In genomic region chr19:12778020-12778904, GRCh38 we compare ENCODE assay signal across 8 cellular contexts. TPM values are rescaled to one million over a fixed set of nuclear protein-coding genes. Genes with fewer than 3 reads are reported as not detected.
DNase-seq lines count a peak whose midpoint lies in the region; ATAC-seq and TF ChIP-seq lines count a peak whose summit lies in the region.

No MANE protein-coding gene starts in this region.

- DNase-seq in AG04450 (ENCODE audit: low read depth, low spot score) = no peak
- DNase-seq in NCI-H226 = peak; percentile 76
- peak; percentile 32 for DNase-seq in activated T-helper 1 cell treated with anti-CD3 and anti-CD28 coated beads, Interleukin-12 subunit alpha, Interleukin-12 subunit beta, Interleukin-2, Interleukin-4 antibody, amounts not matched to agents 30 ng/mL and 10 ng/mL and 1 ng/mL, durations not matched to agents 14 hours and 24 hours and 36 hours (ENCODE audit: low spot score)
- DNase-seq in fibroblast of peridontal ligament (ENCODE audit: extremely low read depth) = peak; percentile 73
- DNase-seq in natural killer cell treated with Interleukin-12 subunit alpha and Interleukin-12 subunit beta and Interleukin-15 and Interleukin-18, amount 100 ng/mL, for 72 hours (ENCODE audit: low spot score) = peak; percentile 76
- DNase-seq in uterus = peak; percentile 72 to 76
- no peak for DNase-seq in putamen (ENCODE audit: low spot score)

- H3K4me3 Mint-ChIP-seq in activated T-helper 1 cell treated with anti-CD3 and anti-CD28 coated beads, Interleukin-12 subunit alpha, Interleukin-12 subunit beta, Interleukin-2, Interleukin-4 antibody, amounts not matched to agents 30 ng/mL and 10 ng/mL and 1 ng/mL, durations not matched to agents 14 hours and 24 hours and 36 hours = peak overlapping the region; percentile 86
- H3K4me3 Mint-ChIP-seq in natural killer cell treated with Interleukin-12 subunit alpha and Interleukin-12 subunit beta and Interleukin-15 and Interleukin-18, amount 100 ng/mL, for 72 hours = peak overlapping the region; percentile 92

- H3K4me1 ChIP-seq in uterus = peaks cover 0 to 12% of the 10 kb centered on the region in 2 donors

- peak overlapping the region; percentile 98 for H3K27ac ChIP-seq in AG04450 (ENCODE audit: low read depth, low read length)
- peak overlapping the region; percentile 88 to 89 for H3K27ac ChIP-seq in uterus

- peak; percentile 63 for TF ChIP-seq POLR2A in GM15510 (IDR thresholded peaks at IDR 0.05; ENCODE audit: borderline replicate concordance, extremely low read depth, insufficient read length)
- peak in 1 of 2 donors; percentile 31 for TF ChIP-seq POLR2A in uterus (IDR thresholded peaks at IDR 0.05)

- no peaks in the 10 kb centered on the region for H3K36me3 ChIP-seq in uterus

- H3K27me3 ChIP-seq in AG04450 (ENCODE audit: control insufficient read depth, insufficient read depth, low read length) (no peaks in the 10 kb centered on the region), uterus (no peaks in the 10 kb centered on the region)

- H3K4me1 Mint-ChIP-seq in activated T-helper 1 cell treated with anti-CD3 and anti-CD28 coated beads, Interleukin-12 subunit alpha, Interleukin-12 subunit beta, Interleukin-2, Interleukin-4 antibody, amounts not matched to agents 30 ng/mL and 10 ng/mL and 1 ng/mL, durations not matched to agents 14 hours and 24 hours and 36 hours (ENCODE audit: low read depth) = peaks cover 44% of the 10 kb centered on the region
- peaks cover 29 to 30% of the 10 kb centered on the region in 2 donors for H3K4me1 Mint-ChIP-seq in natural killer cell treated with Interleukin-12 subunit alpha and Interleukin-12 subunit beta and Interleukin-15 and Interleukin-18, amount 100 ng/mL, for 72 hours (ENCODE audit: low read depth in 2 of 2)

- POLR2A ChIA-PET in AG04450 (lab: Yijun Ruan, JAX) = interaction anchor here (0.6 to 2.9 kb wide), 7 partner anchors 11 to 164 kb away, joined by 3 to 157 read pairs (median 14); partner anchors contain the start of genes FBXW9 and JUNB

- peak overlapping the region; percentile 68 for H3K4me3 ChIP-seq in AG04450 (ENCODE audit: low read depth, low read length)
- peak overlapping the region; percentile 43 to 48 for H3K4me3 ChIP-seq in uterus

- intact Hi-C loops in activated T-helper 1 cell treated with anti-CD3 and anti-CD28 coated beads, Interleukin-12 subunit alpha, Interleukin-12 subunit beta, Interleukin-2, Interleukin-4 antibody, amounts not matched to agents 30 ng/mL and 10 ng/mL and 1 ng/mL, durations not matched to agents 14 hours and 24 hours and 36 hours (cut with micrococcal nuclease) = loop anchor here (1.0 to 5.0 kb wide), 2 partner anchors 11 to 56 kb away; partner anchors contain the start of gene TNPO2
- intact Hi-C loops in uterus (cut with DNase I; ENCODE audit: low total_unique reads) = no loop called here

- no peaks in the 10 kb centered on the region for H3K9me3 Mint-ChIP-seq in activated T-helper 1 cell treated with anti-CD3 and anti-CD28 coated beads, Interleukin-12 subunit alpha, Interleukin-12 subunit beta, Interleukin-2, Interleukin-4 antibody, amounts not matched to agents 30 ng/mL and 10 ng/mL and 1 ng/mL, durations not matched to agents 14 hours and 24 hours and 36 hours
- H3K9me3 Mint-ChIP-seq in natural killer cell treated with Interleukin-12 subunit alpha and Interleukin-12 subunit beta and Interleukin-15 and Interleukin-18, amount 100 ng/mL, for 72 hours = no peaks in the 10 kb centered on the region

- no peaks in the 10 kb centered on the region for H3K36me3 Mint-ChIP-seq in activated T-helper 1 cell treated with anti-CD3 and anti-CD28 coated beads, Interleukin-12 subunit alpha, Interleukin-12 subunit beta, Interleukin-2, Interleukin-4 antibody, amounts not matched to agents 30 ng/mL and 10 ng/mL and 1 ng/mL, durations not matched to agents 14 hours and 24 hours and 36 hours (ENCODE audit: low read depth)
- no peaks in the 10 kb centered on the region for H3K36me3 Mint-ChIP-seq in natural killer cell treated with Interleukin-12 subunit alpha and Interleukin-12 subunit beta and Interleukin-15 and Interleukin-18, amount 100 ng/mL, for 72 hours

- no peak for TF ChIP-seq CTCF in AG04450 (IDR thresholded peaks at IDR 0.05; ENCODE audit: low read depth, low read length)
- TF ChIP-seq CTCF in uterus (IDR thresholded peaks at IDR 0.05) = no peak

- CTCF ChIA-PET in AG04450 (lab: Charles Lee) = interaction anchor here (0.5 to 7.5 kb wide), 10 partner anchors 9 to 70 kb away, joined by 3 to 92 read pairs (median 5); partner anchors contain the start of gene JUNB

- peaks cover 3% of the 10 kb centered on the region; the same call in 1 of the 2 replicates for H3K9me3 ChIP-seq in AG04450 (ENCODE audit: control insufficient read depth, insufficient read depth, low read length)
- no peaks in the 10 kb centered on the region for H3K9me3 ChIP-seq in uterus

- peak overlapping the region; percentile 86 for H3K27ac Mint-ChIP-seq in activated T-helper 1 cell treated with anti-CD3 and anti-CD28 coated beads, Interleukin-12 subunit alpha, Interleukin-12 subunit beta, Interleukin-2, Interleukin-4 antibody, amounts not matched to agents 30 ng/mL and 10 ng/mL and 1 ng/mL, durations not matched to agents 14 hours and 24 hours and 36 hours
- H3K27ac Mint-ChIP-seq in natural killer cell treated with Interleukin-12 subunit alpha and Interleukin-12 subunit beta and Interleukin-15 and Interleukin-18, amount 100 ng/mL, for 72 hours = peak overlapping the region; percentile 82 to 92

- H3K27me3 Mint-ChIP-seq in activated T-helper 1 cell treated with anti-CD3 and anti-CD28 coated beads, Interleukin-12 subunit alpha, Interleukin-12 subunit beta, Interleukin-2, Interleukin-4 antibody, amounts not matched to agents 30 ng/mL and 10 ng/mL and 1 ng/mL, durations not matched to agents 14 hours and 24 hours and 36 hours (ENCODE audit: insufficient read depth) = no peaks in the 10 kb centered on the region
- no peaks in the 10 kb centered on the region for H3K27me3 Mint-ChIP-seq in natural killer cell treated with Interleukin-12 subunit alpha and Interleukin-12 subunit beta and Interleukin-15 and Interleukin-18, amount 100 ng/mL, for 72 hours

- ATAC-seq in natural killer cell treated with Interleukin-12 subunit alpha and Interleukin-12 subunit beta and Interleukin-15 and Interleukin-18, amount 100 ng/mL, for 72 hours = no peak

RNA-seq across cellular contexts. Expression of gene HOOK2, which starts 2.9 kb away (rescaled TPM):
- polyA plus RNA-seq in AG04450 (2011; rRNA removed) = 5.5 and 6.4 TPM in 2 replicates
- 4.7 and 5.7 TPM in 2 replicates for polyA minus RNA-seq in AG04450 (2011; rRNA and poly(A)+ RNA removed)
- 13.3 and 15.7 TPM in 2 replicates for total RNA-seq in activated T-helper 1 cell treated with anti-CD3 and anti-CD28 coated beads, Interleukin-12 subunit alpha, Interleukin-12 subunit beta, Interleukin-2, Interleukin-4 antibody, amounts not matched to agents 30 ng/mL and 10 ng/mL and 1 ng/mL, durations not matched to agents 14 hours and 24 hours and 36 hours
- 10 to 100 TPM; 19.5 to 20.7 TPM for total RNA-seq in natural killer cell treated with Interleukin-12 subunit alpha and Interleukin-12 subunit beta and Interleukin-15 and Interleukin-18, amount 100 ng/mL, for 72 hours
- total RNA-seq in uterus = 10 to 100 TPM in 2 of 4 donors, 1 to 10 TPM in 1, under 1 TPM in 1; 0.59 to 37.5 (median 14.0) TPM

RNA-seq across cellular contexts. Expression of gene JUNB, which starts 13.0 kb away (rescaled TPM):
- 24.1 and 44.3 TPM in 2 replicates for polyA plus RNA-seq in AG04450 (2011; rRNA removed)
- 15.7 and 16.4 TPM in 2 replicates for polyA minus RNA-seq in AG04450 (2011; rRNA and poly(A)+ RNA removed)
- 311 and 312 TPM in 2 replicates for total RNA-seq in activated T-helper 1 cell treated with anti-CD3 and anti-CD28 coated beads, Interleukin-12 subunit alpha, Interleukin-12 subunit beta, Interleukin-2, Interleukin-4 antibody, amounts not matched to agents 30 ng/mL and 10 ng/mL and 1 ng/mL, durations not matched to agents 14 hours and 24 hours and 36 hours
- total RNA-seq in natural killer cell treated with Interleukin-12 subunit alpha and Interleukin-12 subunit beta and Interleukin-15 and Interleukin-18, amount 100 ng/mL, for 72 hours = 100 to 1,000 TPM; 252 to 329 TPM
- total RNA-seq in uterus = 100 to 1,000 TPM in 1 of 4 donors, 10 to 100 TPM in 3; 47.4 to 417 (median 81.5) TPM

RNA-seq across cellular contexts. Expression of gene PRDX2, which starts 23.3 kb away (rescaled TPM):
- 187 and 237 TPM in 2 replicates for polyA plus RNA-seq in AG04450 (2011; rRNA removed)
- 146 and 200 TPM in 2 replicates for polyA minus RNA-seq in AG04450 (2011; rRNA and poly(A)+ RNA removed)
- total RNA-seq in activated T-helper 1 cell treated with anti-CD3 and anti-CD28 coated beads, Interleukin-12 subunit alpha, Interleukin-12 subunit beta, Interleukin-2, Interleukin-4 antibody, amounts not matched to agents 30 ng/mL and 10 ng/mL and 1 ng/mL, durations not matched to agents 14 hours and 24 hours and 36 hours = 277 and 280 TPM in 2 replicates
- 100 to 1,000 TPM; 150 to 226 TPM for total RNA-seq in natural killer cell treated with Interleukin-12 subunit alpha and Interleukin-12 subunit beta and Interleukin-15 and Interleukin-18, amount 100 ng/mL, for 72 hours
- 100 to 1,000 TPM; 148 to 178 (median 163) TPM for total RNA-seq in uterus

RNA-seq across cellular contexts. Expression of gene THSD8, which starts 23.6 kb away (rescaled TPM):
- 1.6 and 2.4 TPM in 2 replicates for polyA plus RNA-seq in AG04450 (2011; rRNA removed)
- 0.74 TPM in 1 of 2 replicates, not detected in the other for polyA minus RNA-seq in AG04450 (2011; rRNA and poly(A)+ RNA removed)
- 28.0 and 28.1 TPM in 2 replicates for total RNA-seq in activated T-helper 1 cell treated with anti-CD3 and anti-CD28 coated beads, Interleukin-12 subunit alpha, Interleukin-12 subunit beta, Interleukin-2, Interleukin-4 antibody, amounts not matched to agents 30 ng/mL and 10 ng/mL and 1 ng/mL, durations not matched to agents 14 hours and 24 hours and 36 hours
- 10 to 100 TPM in 1 of 2 donors, 1 to 10 TPM in 1; 8.7 to 19.5 TPM for total RNA-seq in natural killer cell treated with Interleukin-12 subunit alpha and Interleukin-12 subunit beta and Interleukin-15 and Interleukin-18, amount 100 ng/mL, for 72 hours
- 1 to 10 TPM in 1 of 4 donors, not detected in 3; 4.1 TPM for total RNA-seq in uterus

RNA-seq across cellular contexts. Expression of gene BEST2, which starts 26.7 kb away (rescaled TPM):
- not detected in 2 replicates for polyA plus RNA-seq in AG04450 (2011; rRNA removed)
- polyA minus RNA-seq in AG04450 (2011; rRNA and poly(A)+ RNA removed) = not detected in 2 replicates
- 0.12 TPM in 1 of 2 replicates, not detected in the other for total RNA-seq in activated T-helper 1 cell treated with anti-CD3 and anti-CD28 coated beads, Interleukin-12 subunit alpha, Interleukin-12 subunit beta, Interleukin-2, Interleukin-4 antibody, amounts not matched to agents 30 ng/mL and 10 ng/mL and 1 ng/mL, durations not matched to agents 14 hours and 24 hours and 36 hours
- not detected for total RNA-seq in natural killer cell treated with Interleukin-12 subunit alpha and Interleukin-12 subunit beta and Interleukin-15 and Interleukin-18, amount 100 ng/mL, for 72 hours
- total RNA-seq in uterus = under 1 TPM in 2 of 4 donors, not detected in 2; 0.14 to 0.29 TPM

Comparison
In these comparisons a context has a peak if more than half of its experiments do, and no peak if none do; other contexts are left out.
1. DNase-seq: peak in NCI-H226 (single experiment), activated T-helper 1 cell treated with anti-CD3 and anti-CD28 coated beads, Interleukin-12 subunit alpha, Interleukin-12 subunit beta, Interleukin-2, Interleukin-4 antibody, amounts not matched to agents 30 ng/mL and 10 ng/mL and 1 ng/mL, durations not matched to agents 14 hours and 24 hours and 36 hours (single experiment), fibroblast of peridontal ligament (single experiment), natural killer cell treated with Interleukin-12 subunit alpha and Interleukin-12 subunit beta and Interleukin-15 and Interleukin-18, amount 100 ng/mL, for 72 hours (single experiment) and uterus (2 of 2); none in AG04450 (single experiment) and putamen (single experiment).